In the genomic region with DNA sequence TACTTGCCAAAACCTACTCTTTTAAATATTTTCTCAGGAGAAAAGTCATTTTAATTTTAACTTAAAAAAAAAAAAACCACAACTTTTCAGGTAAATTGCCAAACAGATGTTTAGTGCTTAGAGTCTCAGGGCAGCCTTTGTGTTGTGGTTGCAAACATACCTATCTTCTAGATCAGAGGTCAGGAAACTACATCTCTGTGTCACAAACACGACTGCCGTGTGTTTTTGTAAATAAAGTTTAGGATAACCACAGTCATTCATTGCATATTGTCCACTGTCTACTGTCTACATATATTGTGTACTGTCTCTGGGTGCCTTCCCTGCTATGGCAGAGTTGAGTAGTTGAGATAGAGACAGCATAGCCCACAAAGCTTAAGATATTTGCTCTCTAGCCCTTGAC, we compare ENCODE assay signal across 17 cellular contexts. TPM values are rescaled to one million over a fixed set of nuclear protein-coding genes. Genes with fewer than 3 reads are reported as not detected.
DNase-seq lines count a peak whose midpoint lies in the region; ATAC-seq, FAIRE-seq and TF ChIP-seq lines count a peak whose summit lies in the region.
"Had no signal": no experiment of that assay in that cellular context is flagged by ENCODE, and none has a peak within 500 bp of the region (broad histone marks: within the 10 kb centered on the region; RNA-seq: fewer than 3 reads in every experiment).

No MANE protein-coding gene starts in this region.

- intact Hi-C loops in HepG2 (cut with micrococcal nuclease; ENCODE audit: unreplicated experiment) = no loop called here
- intact Hi-C loops in right lobe of liver (cut with DNase I) = no loop called here

- POLR2A ChIA-PET in HepG2 (lab: Yijun Ruan, JAX) = no interaction called here

- H3K36me3 Mint-ChIP-seq in chondrocyte (ENCODE audit: low read depth) = peaks cover 1% of the 10 kb centered on the region

- ATAC-seq in HepG2 = no peak
- ATAC-seq in right lobe of liver = no peak
- ATAC-seq in GM21447 (IDR thresholded peaks at IDR 0.05; ENCODE audit: unreplicated experiment) = no peak
- no peak for ATAC-seq in GM19035 (IDR thresholded peaks at IDR 0.05; ENCODE audit: unreplicated experiment)
- ATAC-seq: left lobe of liver had no signal

- WGBS in HepG2 (ENCODE audit: low lambda C conversion rate) = 0% methylated on average over 2 of the region's 2 CpGs
- WGBS in right lobe of liver (ENCODE audit: insufficient coverage, low coverage, low lambda C conversion rate, missing lambda C conversion rate) = 39% methylated on average over 2 of the region's 2 CpGs
- 10% methylated on average over 2 of the region's 2 CpGs for WGBS in smooth muscle cell (ENCODE audit: low lambda C conversion rate)

- H3K27ac Mint-ChIP-seq in chondrocyte (ENCODE audit: unreplicated experiment) = peak overlapping the region; percentile 91

- TF ChIP-seq EP300 in HepG2 (IDR thresholded peaks at IDR 0.05; ENCODE audit: low read depth in 2 of 2, low read length in 2 of 2) = no peak
- TF ChIP-seq EP300 in HepG2 (CRISPR knock-in tag; IDR thresholded peaks at IDR 0.05; ENCODE audit: borderline replicate concordance) = no peak

- CTCF ChIA-PET in HepG2 (lab: Yijun Ruan, JAX; ENCODE audit: low intra/inter-chr PET ratio, low total read pairs) = no interaction called here

- H3K27ac ChIP-seq in HepG2 (ENCODE audit: extremely low read length, insufficient read depth, low read length) (no peak overlapping the region), right lobe of liver (no peak overlapping the region), smooth muscle cell (ENCODE audit: low read depth) (peak overlapping the region; percentile 87)
- H3K27ac ChIP-seq: RWPE1, testis had no signal

- H3K9me3 Mint-ChIP-seq in chondrocyte (ENCODE audit: low read depth) = no peaks in the 10 kb centered on the region
- H3K9me3 Mint-ChIP-seq: activated naive CD4-positive, alpha-beta T cell treated with anti-CD3 and anti-CD28 coated beads, Interleukin-2, amount 50 U/mL, for 24 hours had no signal

- H3K79me2 ChIP-seq in HepG2 (ENCODE audit: insufficient read depth, low read length) (no peaks in the 10 kb centered on the region), smooth muscle cell (ENCODE audit: low read depth) (peaks cover 7% of the 10 kb centered on the region)

- peaks cover 5% of the 10 kb centered on the region for H3F3A ChIP-seq in smooth muscle cell (ENCODE audit: low read depth)

- H3K4me2 ChIP-seq in HepG2 (ENCODE audit: low read depth, low read length) (no peak overlapping the region), smooth muscle cell (peak overlapping the region; percentile 77)

- H3K4me3 ChIP-seq in HepG2 (replicated peaks in 1 of 3; ENCODE audit: insufficient read depth in 1 of 3, low read depth in 2 of 3, low read length in 3 of 3) (no peak overlapping the region), right lobe of liver (no peak overlapping the region), smooth muscle cell (no peak overlapping the region)
- H3K4me3 ChIP-seq: testis had no signal

- no peak for TF ChIP-seq POLR2A in HepG2 (IDR thresholded peaks at IDR 0.05; ENCODE audit: insufficient read depth in 1 of 2, low read depth in 2 of 2, low read length in 2 of 2)
- no peak for TF ChIP-seq POLR2A in right lobe of liver (IDR thresholded peaks at IDR 0.05)

- H3K4me3 Mint-ChIP-seq in chondrocyte (ENCODE audit: unreplicated experiment) = no peak overlapping the region

- H3K4me1 Mint-ChIP-seq in chondrocyte (ENCODE audit: low read depth) = peaks cover 48% of the 10 kb centered on the region

- H3K36me3 ChIP-seq in HepG2 (replicated peaks in 1 of 2; ENCODE audit: control insufficient read depth in 1 of 2, insufficient read depth in 2 of 2, low read length in 2 of 2) (no peaks in the 10 kb centered on the region), right lobe of liver (no peaks in the 10 kb centered on the region), smooth muscle cell (ENCODE audit: low read depth) (no peaks in the 10 kb centered on the region)

- H3K27me3 ChIP-seq in HepG2 (ENCODE audit: control insufficient read depth in 1 of 2, insufficient read depth in 2 of 2, low read length in 2 of 2) (no peaks in the 10 kb centered on the region), right lobe of liver (no peaks in the 10 kb centered on the region), smooth muscle cell (ENCODE audit: low read depth) (no peaks in the 10 kb centered on the region)
- H3K27me3 ChIP-seq: testis had no signal

- TF ChIP-seq RAD21 in HepG2 (CRISPR knock-in tag; IDR thresholded peaks at IDR 0.05) = no peak

- TF ChIP-seq CTCF in HepG2 (CRISPR knock-in tag; IDR thresholded peaks at IDR 0.05) = no peak
- TF ChIP-seq CTCF in right lobe of liver (IDR thresholded peaks at IDR 0.05) = no peak
- no peak for TF ChIP-seq CTCF in chondrocyte (IDR thresholded peaks at IDR 0.05)
- TF ChIP-seq CTCF in smooth muscle cell (IDR thresholded peaks at IDR 0.05; ENCODE audit: borderline replicate concordance, insufficient read depth, poor library complexity, severe bottlenecking) = no peak

- no peak for DNase-seq in HepG2 (ENCODE audit: low spot score)
- DNase-seq in right lobe of liver = no peak
- DNase-seq in SW480 (ENCODE audit: low spot score) = peak; percentile 62
- DNase-seq in chondrocyte (ENCODE audit: low spot score) = no peak
- DNase-seq in smooth muscle cell (lab: John Stamatoyannopoulos, UW; ENCODE audit: unreplicated experiment) = no peak
- no peak for DNase-seq in GM19240 (ENCODE audit: insufficient read length, low spot score)
- DNase-seq: DMS153, erythroblast, hippocampal formation, NCI-H187, NCI-H524 treated with DMSO at 0.1 percent for 48 hours, testis had no signal

- no peaks in the 10 kb centered on the region for H4K20me1 ChIP-seq in HepG2 (ENCODE audit: insufficient read depth, low read length)
- H4K20me1 ChIP-seq in smooth muscle cell (ENCODE audit: low read depth) = no peaks in the 10 kb centered on the region

- H3K9ac ChIP-seq in HepG2 (ENCODE audit: insufficient read depth, low read depth, low read length) = no peak overlapping the region
- no peak overlapping the region for H3K9ac ChIP-seq in smooth muscle cell (ENCODE audit: low read depth)

- BruUV-seq in HepG2 (replicated peaks; lab: Mats Ljungman, UMichigan) = no TSS peak

- H2AFZ ChIP-seq in HepG2 (ENCODE audit: low read length) (no peak overlapping the region), smooth muscle cell (ENCODE audit: low read depth) (no peak overlapping the region)

- FAIRE-seq in HepG2 (lab: Jason Lieb, UNC) = no peak

- no peaks in the 10 kb centered on the region for H3K9me3 ChIP-seq in HepG2 (ENCODE audit: low read length)
- H3K9me3 ChIP-seq in right lobe of liver = no peaks in the 10 kb centered on the region
- H3K9me3 ChIP-seq in smooth muscle cell (replicated peaks; ENCODE audit: low read depth) = no peaks in the 10 kb centered on the region
- H3K9me3 ChIP-seq: testis had no signal

- H3K27me3 Mint-ChIP-seq in chondrocyte (ENCODE audit: low read depth) = no peaks in the 10 kb centered on the region
- H3K27me3 Mint-ChIP-seq: activated naive CD4-positive, alpha-beta T cell treated with anti-CD3 and anti-CD28 coated beads, Interleukin-2, amount 50 U/mL, for 24 hours had no signal

- H3K4me1 ChIP-seq in HepG2 (ENCODE audit: insufficient read depth, low read length) (no peaks in the 10 kb centered on the region), right lobe of liver (no peaks in the 10 kb centered on the region), smooth muscle cell (ENCODE audit: low read depth) (peaks cover 6% of the 10 kb centered on the region)
- H3K4me1 ChIP-seq: testis had no signal

- in situ Hi-C loops in HepG2 (cut with HindIII; ENCODE audit: extremely low pct_ligation_motif_present, low pct_unique_long_range_greater_than_20kb) = no loop called here

RNA-seq across cellular contexts. Expression of gene DYRK2, which starts 48.9 kb away (rescaled TPM):
- total RNA-seq in HepG2 (2016; rRNA removed; fragmentation: Illumina TruSeq; extraction: Trizol) = 10.1 and 11.5 TPM in 2 replicates
- total RNA-seq in HepG2 (2016; cell fraction: cytosol; rRNA removed; fragmentation: Illumina TruSeq; extraction: Trizol; ENCODE audit: low read depth) = 0.62 and 0.81 TPM in 2 replicates
- total RNA-seq in HepG2 (2016; cell fraction: insoluble cytoplasmic fraction; rRNA removed; fragmentation: Illumina TruSeq; extraction: Trizol) = 9.8 and 11.5 TPM in 2 replicates
- total RNA-seq in HepG2 (2016; cell fraction: membrane; rRNA removed; fragmentation: Illumina TruSeq; extraction: Trizol) = 4.4 and 5.2 TPM in 2 replicates
- total RNA-seq in HepG2 (2016; cell fraction: nucleus; rRNA removed; fragmentation: Illumina TruSeq; extraction: Trizol) = 11.0 and 12.1 TPM in 2 replicates
- 8.2 and 9.3 TPM in 2 replicates for polyA plus RNA-seq in HepG2 (2011; rRNA removed)
- 7.3 and 8.2 TPM in 2 replicates for polyA plus RNA-seq in HepG2 (2011; cell fraction: cytosol; rRNA removed)
- 8.6 and 9.9 TPM in 2 replicates for polyA plus RNA-seq in HepG2 (2011; cell fraction: nucleus; rRNA removed)
- 5.3 and 6.0 TPM in 2 replicates for polyA plus RNA-seq in HepG2 (2012)
- 0.89 and 1.4 TPM in 2 replicates for polyA plus RNA-seq in HepG2 (2016; cell fraction: cytosol; fragmentation: Illumina TruSeq; extraction: Trizol; ENCODE audit: low read depth)
- 6.8 and 9.2 TPM in 2 replicates for polyA plus RNA-seq in HepG2 (2016; cell fraction: insoluble cytoplasmic fraction; fragmentation: Illumina TruSeq; extraction: Trizol; ENCODE audit: low read depth)
- 2.1 and 2.6 TPM in 2 replicates for polyA plus RNA-seq in HepG2 (2016; cell fraction: membrane; fragmentation: Illumina TruSeq; extraction: Trizol; ENCODE audit: low read depth)
- polyA plus RNA-seq in HepG2 (2016; cell fraction: nucleus; fragmentation: Illumina TruSeq; extraction: Trizol; ENCODE audit: insufficient read depth, low read depth) = 9.5 and 10.2 TPM in 2 replicates
- polyA minus RNA-seq in HepG2 (2011; rRNA and poly(A)+ RNA removed; ENCODE audit: low replicate concordance) = 33.7 and 36.3 TPM in 2 replicates
- 10.1 and 14.8 TPM in 2 replicates for polyA minus RNA-seq in HepG2 (2011; cell fraction: cytosol; rRNA and poly(A)+ RNA removed)
- polyA minus RNA-seq in HepG2 (2011; cell fraction: nucleus; rRNA and poly(A)+ RNA removed) = 18.7 and 29.2 TPM in 2 replicates
- 10 to 100 TPM in 2 of 6 experiments, 1 to 10 TPM in 4; 6.5 to 12.5 (median 6.9) TPM for total RNA-seq in right lobe of liver
- total RNA-seq in chondrocyte = 38.4 to 54.1 TPM (median 46.6 TPM) in 3 replicates
- total RNA-seq in smooth muscle cell = 44.0 and 65.3 TPM in 2 replicates
- 41.6 and 64.1 TPM in 2 replicates for polyA plus RNA-seq in smooth muscle cell
